26 cellular contexts compared by ENCODE assay signal in the genomic region with DNA sequence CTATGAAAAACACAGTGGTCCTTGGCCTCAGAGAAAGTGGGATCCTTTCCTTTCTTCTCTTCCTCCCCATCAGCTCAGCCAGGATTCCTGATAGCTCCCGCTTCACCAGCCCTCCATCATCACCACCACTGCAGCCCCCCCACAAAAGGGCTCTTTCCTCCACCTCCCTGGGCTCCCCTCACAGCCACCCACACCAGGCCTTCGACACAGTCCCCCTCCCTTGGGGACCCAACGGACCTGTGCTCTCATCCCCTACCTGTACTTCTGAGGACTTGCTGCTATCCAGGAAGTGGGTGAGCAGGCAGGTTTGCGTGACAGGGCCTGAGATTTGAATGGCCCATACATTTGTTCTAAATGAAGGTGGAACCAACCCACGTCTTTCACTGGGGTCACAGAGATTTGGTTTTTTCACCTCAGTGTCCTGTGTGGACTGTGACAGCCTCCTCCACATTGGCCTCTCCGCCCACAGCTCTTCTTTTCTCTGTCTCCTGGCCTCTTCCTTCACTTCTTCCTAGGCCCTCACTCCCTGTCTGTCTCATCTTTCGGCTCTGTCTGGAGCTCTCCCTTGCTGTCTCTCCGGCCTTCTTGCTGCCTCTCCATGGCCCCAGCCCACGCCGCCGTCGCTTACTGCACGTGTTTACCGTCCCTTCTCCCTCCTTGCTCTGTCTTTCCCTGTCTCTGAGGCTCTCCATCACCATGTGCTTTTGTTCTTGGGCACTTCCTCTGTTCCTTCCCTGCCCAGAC.
DNase-seq lines count a peak whose midpoint lies in the region; ATAC-seq and TF ChIP-seq lines count a peak whose summit lies in the region.
"Had no signal": no experiment of that assay in that cellular context is flagged by ENCODE, and none has a peak within 500 bp of the region (broad histone marks: within the 10 kb centered on the region; RNA-seq: fewer than 3 reads in every experiment).

No MANE protein-coding gene starts in this region.

- CTCF ChIA-PET in CD4-positive, alpha-beta memory T cell (lab: Charles Lee; ENCODE audit: partially characterized antibody), result interaction anchor here (1.6 kb wide), 1 partner anchor 50 kb away, joined by 4 read pairs; no protein-coding TSS in a partner anchor

- H4K20me1 ChIP-seq in BLaER1 (no peaks in the 10 kb centered on the region), Karpas-422 (ENCODE audit: insufficient read depth, low read depth, low read length) (no peaks in the 10 kb centered on the region)

- H3K9me3 ChIP-seq in BLaER1 (peaks cover 8% of the 10 kb centered on the region), Karpas-422 (ENCODE audit: low read length) (peaks cover 12% of the 10 kb centered on the region)
- no peaks in the 10 kb centered on the region for H3K9me3 ChIP-seq in CD4-positive, alpha-beta memory T cell (ENCODE audit: control insufficient read depth in 1 of 2, low read length in 2 of 2)
- H3K9me3 ChIP-seq: A549, psoas muscle, upper lobe of left lung had no signal

- H3K27me3 ChIP-seq in BLaER1 (no peaks in the 10 kb centered on the region), Karpas-422 (ENCODE audit: low read length) (no peaks in the 10 kb centered on the region)
- H3K27me3 ChIP-seq in CD4-positive, alpha-beta memory T cell (ENCODE audit: insufficient read depth, low read length), result no peaks in the 10 kb centered on the region
- H3K27me3 ChIP-seq: breast epithelium, upper lobe of left lung had no signal

- 0 out of 2 replicates have a peak, but pooled peaks cover 2% of the 10 kb centered on the region for H3K79me2 ChIP-seq in Karpas-422 (ENCODE audit: low read length)

- H3K36me3 Mint-ChIP-seq in osteocyte (ENCODE audit: unreplicated experiment), result peaks cover 4% of the 10 kb centered on the region
- H3K36me3 Mint-ChIP-seq in CD4-positive, alpha-beta memory T cell, result no peaks in the 10 kb centered on the region
- H3K36me3 Mint-ChIP-seq: activated naive CD4-positive, alpha-beta T cell treated with anti-CD3 and anti-CD28 coated beads, Interleukin-2, amount 50 U/mL, for 72 hours had no signal

- H3K4me1 Mint-ChIP-seq in osteocyte (ENCODE audit: unreplicated experiment), result peaks cover 8% of the 10 kb centered on the region
- H3K4me1 Mint-ChIP-seq in CD4-positive, alpha-beta memory T cell, result no peaks in the 10 kb centered on the region
- H3K4me1 Mint-ChIP-seq: activated T-helper 17 cell treated with anti-CD3 and anti-CD28 coated beads, Interleukin-2, amount 50 U/mL, for 72 hours; naive B cell had no signal

- peak overlapping the region; percentile 42; the same call in 1 of the 2 replicates for H2AFZ ChIP-seq in Karpas-422 (ENCODE audit: low read length)

- no peaks in the 10 kb centered on the region for H3K36me3 ChIP-seq in BLaER1
- peaks cover 21% of the 10 kb centered on the region for H3K36me3 ChIP-seq in Karpas-422 (ENCODE audit: insufficient read depth, low read length)
- no peaks in the 10 kb centered on the region for H3K36me3 ChIP-seq in CD4-positive, alpha-beta memory T cell (ENCODE audit: insufficient read depth, low read length)
- H3K36me3 ChIP-seq: breast epithelium, left ventricle myocardium inferior, upper lobe of left lung had no signal

- H3K9me2 ChIP-seq in Karpas-422 (replicated peaks; ENCODE audit: insufficient read depth, low read length), result no peaks in the 10 kb centered on the region

- intact Hi-C loops in CD4-positive, alpha-beta memory T cell (cut with micrococcal nuclease), result no loop called here

- H3K27ac Mint-ChIP-seq in osteocyte (ENCODE audit: unreplicated experiment), result no peak overlapping the region
- H3K27ac Mint-ChIP-seq in CD4-positive, alpha-beta memory T cell, result no peak overlapping the region
- H3K27ac Mint-ChIP-seq: activated CD8-positive, alpha-beta T cell treated with anti-CD3 and anti-CD28 coated beads for 36 hours; activated T-helper 17 cell treated with anti-CD3 and anti-CD28 coated beads, Interleukin-2, amount 50 U/mL, for 72 hours; CD4-positive, alpha-beta T cell; effector memory CD8-positive, alpha-beta T cell had no signal

- peaks cover 5% of the 10 kb centered on the region for H3K27me3 Mint-ChIP-seq in osteocyte (ENCODE audit: unreplicated experiment)
- peaks cover 20% of the 10 kb centered on the region in 2 donors for H3K27me3 Mint-ChIP-seq in CD4-positive, alpha-beta memory T cell

- peaks cover 14% of the 10 kb centered on the region for H3K9me3 Mint-ChIP-seq in osteocyte (ENCODE audit: unreplicated experiment)
- peaks cover 0 to 19% (median 12%) of the 10 kb centered on the region in 8 donors for H3K9me3 Mint-ChIP-seq in CD4-positive, alpha-beta memory T cell

- no peak overlapping the region for H3K9ac ChIP-seq in BLaER1
- peak overlapping the region; percentile 86 for H3K9ac ChIP-seq in Karpas-422 (ENCODE audit: low read length)

- H3K4me2 ChIP-seq in BLaER1, result peak overlapping the region; percentile 61
- H3K4me2 ChIP-seq in Karpas-422 (ENCODE audit: low read depth, low read length, poor library complexity, severe bottlenecking), result peak overlapping the region; percentile 89
- H3K4me2 ChIP-seq: A549 had no signal

- DNase-seq in Karpas-422 (peak; percentile 84), islet precursor cell (peak; percentile 42), osteocyte (ENCODE audit: extremely low spot score, unreplicated experiment) (peak; percentile 82), midbrain (lab: John Stamatoyannopoulos, UW) (no peak)
- no peak for DNase-seq in CD4-positive, alpha-beta memory T cell
- DNase-seq in activated naive CD4-positive, alpha-beta T cell treated with anti-CD3 and anti-CD28 coated beads, Interleukin-2, amount 50 U/mL, for 16 hours, result no peak
- DNase-seq: activated CD8-positive, alpha-beta T cell treated with anti-CD3 and anti-CD28 coated beads for 36 hours; CD4-positive, alpha-beta T cell; effector memory CD8-positive, alpha-beta T cell; erythroblast; HCEC 1CT; left ventricle myocardium inferior; naive B cell; NCI-H146; NCI-H345; occipital lobe; psoas muscle; SHP77; stimulated activated CD4-positive, alpha-beta T cell treated with anti-CD3 and anti-CD28 coated beads, Interleukin-4, amount 100 ng/mL, for 4 hours had no signal

- POLR2A ChIA-PET in CD4-positive, alpha-beta memory T cell (lab: Charles Lee; ENCODE audit: partially characterized antibody), result no interaction called here

- ATAC-seq in GM21717 (IDR thresholded peaks at IDR 0.05; ENCODE audit: unreplicated experiment), result no peak
- ATAC-seq: A549; activated CD8-positive, alpha-beta T cell treated with anti-CD3 and anti-CD28 coated beads for 36 hours; activated naive CD4-positive, alpha-beta T cell treated with anti-CD3 and anti-CD28 coated beads, Interleukin-2, amount 50 U/mL, for 72 hours; activated T-helper 17 cell treated with anti-CD3 and anti-CD28 coated beads, Interleukin-2, amount 50 U/mL, for 72 hours; effector memory CD8-positive, alpha-beta T cell; psoas muscle had no signal

- H3K27ac ChIP-seq in BLaER1 (peak overlapping the region; percentile 43; the same call in 1 of the 2 replicates), Karpas-422 (ENCODE audit: low read length) (peak overlapping the region; percentile 97)
- no peak overlapping the region for H3K27ac ChIP-seq in CD4-positive, alpha-beta memory T cell (ENCODE audit: low read depth, low read length)
- H3K27ac ChIP-seq: A549, breast epithelium, left ventricle myocardium inferior, psoas muscle, upper lobe of left lung had no signal

- H3K4me3 Mint-ChIP-seq in osteocyte (ENCODE audit: unreplicated experiment), result no peak overlapping the region
- peak overlapping the region in 1 of 8 donors; percentile 63 for H3K4me3 Mint-ChIP-seq in CD4-positive, alpha-beta memory T cell
- H3K4me3 Mint-ChIP-seq: activated CD8-positive, alpha-beta T cell treated with anti-CD3 and anti-CD28 coated beads for 36 hours; activated T-helper 17 cell treated with anti-CD3 and anti-CD28 coated beads, Interleukin-2, amount 50 U/mL, for 72 hours; CD4-positive, alpha-beta T cell; effector memory CD8-positive, alpha-beta T cell; naive B cell had no signal

- peaks cover 50% of the 10 kb centered on the region for H3K4me1 ChIP-seq in BLaER1
- peaks cover 70% of the 10 kb centered on the region for H3K4me1 ChIP-seq in Karpas-422 (ENCODE audit: low read length)
- no peaks in the 10 kb centered on the region for H3K4me1 ChIP-seq in CD4-positive, alpha-beta memory T cell (ENCODE audit: insufficient read depth, low read length)
- H3K4me1 ChIP-seq: A549, breast epithelium, left ventricle myocardium inferior, psoas muscle, upper lobe of left lung had no signal

- no peak for TF ChIP-seq CTCF in osteocyte (IDR thresholded peaks at IDR 0.05)

- no peak overlapping the region for H3K4me3 ChIP-seq in BLaER1
- H3K4me3 ChIP-seq in Karpas-422 (ENCODE audit: low read length), result peak overlapping the region; percentile 69
- H3K4me3 ChIP-seq in CD4-positive, alpha-beta memory T cell (ENCODE audit: low read length in 2 of 2), result no peak overlapping the region
- H3K4me3 ChIP-seq: A549, breast epithelium, left ventricle myocardium inferior, psoas muscle, upper lobe of left lung had no signal

Comparison
In these comparisons a context has a peak if more than half of its experiments do, and no peak if none do; other contexts are left out.
1. DNase-seq: peak in Karpas-422 (single experiment), islet precursor cell (single experiment) and osteocyte (single experiment); none in CD4-positive, alpha-beta memory T cell (0 of 5), activated naive CD4-positive, alpha-beta T cell treated with anti-CD3 and anti-CD28 coated beads, Interleukin-2, amount 50 U/mL, for 16 hours (single experiment) and midbrain (single experiment).